28 cellular contexts compared by ENCODE assay signal in the genomic region with DNA sequence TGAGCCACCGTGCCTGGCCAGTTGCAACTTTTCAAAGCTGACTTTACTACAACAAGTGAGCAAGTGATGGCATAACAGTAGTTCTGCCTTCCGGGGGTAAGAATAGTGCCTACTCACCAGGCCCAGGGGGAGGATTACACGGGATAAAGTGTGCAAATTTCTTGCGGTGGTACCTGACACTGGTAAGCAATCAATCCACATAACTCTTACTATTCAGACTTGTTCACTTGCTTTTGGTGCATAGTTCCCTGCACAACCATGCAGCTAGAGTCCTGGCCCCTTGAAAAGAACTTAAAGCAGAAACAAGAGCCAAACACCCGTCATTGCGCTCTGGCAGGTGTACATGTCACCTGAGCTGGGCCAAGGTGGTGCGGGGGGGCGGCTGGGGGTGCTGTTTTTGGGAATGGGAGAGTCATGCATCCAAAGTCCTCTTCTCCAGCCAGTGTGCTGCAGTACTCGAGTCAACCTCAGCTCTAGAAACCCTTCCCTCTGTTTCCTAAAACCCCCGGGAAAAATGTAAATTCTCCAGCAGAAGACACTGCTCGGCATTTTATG. TPM values are rescaled to one million over a fixed set of nuclear protein-coding genes. Genes with fewer than 3 reads are reported as not detected.
"Had no signal": no experiment of that assay in that cellular context is flagged by ENCODE, and none has a peak within 500 bp of the region (broad histone marks: within the 10 kb centered on the region; RNA-seq: fewer than 3 reads in every experiment).

No MANE protein-coding gene starts in this region.

- H3K36me3 Mint-ChIP-seq: stimulated activated memory B cell treated with anti-CD40 and anti-IgM and Interleukin-4, amounts not matched to agents 10 μg/mL and 1 μg/mL and 100 μg/mL, for 72 hours; type B pancreatic cell had no signal

- H3K4me3 Mint-ChIP-seq: activated CD4-positive, alpha-beta memory T cell treated with anti-CD3 and anti-CD28 coated beads, Interleukin-2, amount 10 ng/mL, durations not matched to agents 7 days and 5 days; activated CD4-positive, alpha-beta T cell treated with anti-CD3 and anti-CD28 coated beads, Interleukin-2, amount 10 ng/mL, durations not matched to agents 7 days and 5 days; central memory CD8-positive, alpha-beta T cell; dendritic cell treated with granulocyte-macrophage colony-stimulating factor and Interleukin-4, amounts not matched to agents 40 ng/mL and 50 ng/mL, for 4 days; nephron; stimulated activated memory B cell treated with anti-CD40 and anti-IgM and Interleukin-4, amounts not matched to agents 10 μg/mL and 1 μg/mL and 100 μg/mL, for 72 hours; stimulated activated naive CD8-positive, alpha-beta T cell treated with anti-CD3 and anti-CD28 coated beads, Interleukin-15, amount 100 ng/mL, for 72 hours; type B pancreatic cell had no signal

- ATAC-seq: activated naive CD4-positive, alpha-beta T cell treated with anti-CD3 and anti-CD28 coated beads, Interleukin-2, amount 50 U/mL, for 72 hours; left lobe of liver; mucosa of descending colon; stimulated activated memory B cell treated with anti-CD40 and anti-IgM and Interleukin-4, amounts not matched to agents 10 μg/mL and 1 μg/mL and 100 μg/mL, for 72 hours; stimulated activated naive CD8-positive, alpha-beta T cell treated with anti-CD3 and anti-CD28 coated beads, Interleukin-15, amount 100 ng/mL, for 72 hours had no signal

- H3K27ac ChIP-seq: breast epithelium, esophagus squamous epithelium, sigmoid colon, uterus had no signal

- H3K9me3 Mint-ChIP-seq: activated CD4-positive, alpha-beta memory T cell treated with anti-CD3 and anti-CD28 coated beads, Interleukin-2, amount 10 ng/mL, durations not matched to agents 7 days and 5 days; activated CD4-positive, alpha-beta T cell treated with anti-CD3 and anti-CD28 coated beads, Interleukin-2, amount 10 ng/mL, durations not matched to agents 7 days and 5 days; activated naive CD4-positive, alpha-beta T cell treated with anti-CD3 and anti-CD28 coated beads, Interleukin-2, amount 50 U/mL, for 72 hours; central memory CD8-positive, alpha-beta T cell; dendritic cell treated with granulocyte-macrophage colony-stimulating factor and Interleukin-4, amounts not matched to agents 40 ng/mL and 50 ng/mL, for 4 days; nephron; stimulated activated memory B cell treated with anti-CD40 and anti-IgM and Interleukin-4, amounts not matched to agents 10 μg/mL and 1 μg/mL and 100 μg/mL, for 72 hours; stimulated activated naive CD8-positive, alpha-beta T cell treated with anti-CD3 and anti-CD28 coated beads, Interleukin-15, amount 100 ng/mL, for 72 hours; type B pancreatic cell had no signal

- H3K27ac Mint-ChIP-seq: activated CD4-positive, alpha-beta memory T cell treated with anti-CD3 and anti-CD28 coated beads, Interleukin-2, amount 10 ng/mL, durations not matched to agents 7 days and 5 days; activated CD4-positive, alpha-beta T cell treated with anti-CD3 and anti-CD28 coated beads, Interleukin-2, amount 10 ng/mL, durations not matched to agents 7 days and 5 days; activated naive CD4-positive, alpha-beta T cell treated with anti-CD3 and anti-CD28 coated beads, Interleukin-2, amount 50 U/mL, for 72 hours; dendritic cell treated with granulocyte-macrophage colony-stimulating factor and Interleukin-4, amounts not matched to agents 40 ng/mL and 50 ng/mL, for 4 days; nephron; stimulated activated memory B cell treated with anti-CD40 and anti-IgM and Interleukin-4, amounts not matched to agents 10 μg/mL and 1 μg/mL and 100 μg/mL, for 72 hours; stimulated activated naive CD8-positive, alpha-beta T cell treated with anti-CD3 and anti-CD28 coated beads, Interleukin-15, amount 100 ng/mL, for 72 hours; type B pancreatic cell had no signal

- DNase-seq: activated CD4-positive, alpha-beta memory T cell treated with anti-CD3 and anti-CD28 coated beads, Interleukin-2, amount 10 ng/mL, durations not matched to agents 7 days and 5 days; activated CD4-positive, alpha-beta T cell treated with anti-CD3 and anti-CD28 coated beads for 1 hour; activated CD4-positive, alpha-beta T cell treated with anti-CD3 and anti-CD28 coated beads, Interleukin-2, amount 10 ng/mL, durations not matched to agents 7 days and 5 days; activated CD8-positive, alpha-beta memory T cell treated with anti-CD3 and anti-CD28 coated beads, Interleukin-2, amount 50 U/mL, for 48 hours; activated naive CD4-positive, alpha-beta T cell; activated T-cell treated with anti-CD3 and anti-CD28 coated beads, Interleukin-2, amount 50 U/mL, for 48 hours; esophagus squamous epithelium; foreskin melanocyte; kidney glomerular epithelial cell; mesendoderm; mucosa of descending colon; small intestine; stimulated activated CD4-positive, alpha-beta T cell treated with anti-CD3 and anti-CD28 coated beads, Interleukin-4, amount 100 ng/mL, for 24 hours; stimulated activated CD8-positive, alpha-beta memory T cell treated with anti-CD3 and anti-CD28 coated beads, Interleukin-4, amount 100 ng/mL, for 48 hours; stimulated activated naive CD8-positive, alpha-beta T cell treated with anti-CD3 and anti-CD28 coated beads, Interleukin-15, amount 100 ng/mL, for 72 hours; substantia nigra; uterus had no signal

- H3K9me3 ChIP-seq: breast epithelium, esophagus squamous epithelium, mucosa of descending colon, sigmoid colon, uterus had no signal

- H3K4me1 Mint-ChIP-seq: activated CD4-positive, alpha-beta memory T cell treated with anti-CD3 and anti-CD28 coated beads, Interleukin-2, amount 10 ng/mL, durations not matched to agents 7 days and 5 days; activated CD4-positive, alpha-beta T cell treated with anti-CD3 and anti-CD28 coated beads, Interleukin-2, amount 10 ng/mL, durations not matched to agents 7 days and 5 days; central memory CD8-positive, alpha-beta T cell; stimulated activated memory B cell treated with anti-CD40 and anti-IgM and Interleukin-4, amounts not matched to agents 10 μg/mL and 1 μg/mL and 100 μg/mL, for 72 hours had no signal

- H3K27me3 ChIP-seq: breast epithelium, uterus had no signal

- H3K4me3 ChIP-seq: breast epithelium, esophagus squamous epithelium, lung, mucosa of descending colon, sigmoid colon, uterus had no signal

- H3K36me3 ChIP-seq: breast epithelium, esophagus squamous epithelium, sigmoid colon, uterus had no signal

RNA-seq across cellular contexts. Expression of a gene that starts 5.4 kb away (rescaled TPM):
- total RNA-seq: activated CD4-positive, alpha-beta memory T cell treated with anti-CD3 and anti-CD28 coated beads, Interleukin-2, amount 10 ng/mL, durations not matched to agents 7 days and 5 days; activated CD4-positive, alpha-beta T cell treated with anti-CD3 and anti-CD28 coated beads, Interleukin-2, amount 10 ng/mL, durations not matched to agents 7 days and 5 days; activated naive CD4-positive, alpha-beta T cell treated with anti-CD3 and anti-CD28 coated beads, Interleukin-2, amount 50 U/mL, for 72 hours; glomerular endothelial cell had no signal
